ENCODE assay signal across 18 cellular contexts in the genomic region with DNA sequence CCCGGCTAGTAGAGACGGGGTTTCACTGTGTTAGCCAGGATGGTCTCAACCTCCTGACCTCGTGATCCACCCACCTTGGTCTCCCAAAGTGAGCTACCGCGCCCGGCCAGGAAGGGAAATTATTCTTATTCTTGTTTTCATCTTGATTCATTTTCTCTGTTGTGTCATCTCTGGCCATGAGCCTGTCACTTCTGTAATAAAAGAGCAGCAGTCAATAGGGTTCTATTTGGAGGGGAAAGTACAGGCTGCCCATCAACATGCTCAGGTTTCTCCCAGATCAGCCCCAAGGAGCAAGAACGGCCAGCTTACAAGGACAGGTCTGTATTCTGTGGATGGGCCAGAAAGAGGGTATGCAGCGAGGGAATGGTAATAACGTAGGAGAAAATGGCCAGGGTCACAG.
DNase-seq lines count a peak whose midpoint lies in the region; ATAC-seq and TF ChIP-seq lines count a peak whose summit lies in the region.
"Had no signal": no experiment of that assay in that cellular context is flagged by ENCODE, and none has a peak within 500 bp of the region (broad histone marks: within the 10 kb centered on the region; RNA-seq: fewer than 3 reads in every experiment).

No MANE protein-coding gene starts in this region.

- H3K4me1 ChIP-seq in OCI-LY3 (ENCODE audit: low read length) (peaks cover 59% of the 10 kb centered on the region), foreskin keratinocyte (no peaks in the 10 kb centered on the region), Caco-2 (peaks cover 20% of the 10 kb centered on the region)
- no peaks in the 10 kb centered on the region for H3K4me1 ChIP-seq in CD8-positive, alpha-beta memory T cell (ENCODE audit: insufficient read depth, low read length)

- TF ChIP-seq CTCF in GM10266 (IDR thresholded peaks at IDR 0.05; ENCODE audit: control insufficient read depth, insufficient read depth, low read depth, missing control alignments) (no peak), GM20000 (IDR thresholded peaks at IDR 0.05; ENCODE audit: extremely low read depth, missing control alignments) (no peak), OCI-LY3 (IDR thresholded peaks at IDR 0.05; ENCODE audit: low read depth, low read length) (no peak), foreskin keratinocyte (conservative IDR thresholded peaks at IDR 0.05) (no peak), Caco-2 (IDR thresholded peaks at IDR 0.05; ENCODE audit: insufficient read depth in 1 of 2, low read depth in 1 of 2, low read length in 1 of 2, severe bottlenecking in 1 of 2, unreplicated experiment in 1 of 2) (no peak)

- H3K27ac ChIP-seq in OCI-LY3 (ENCODE audit: low read length) (no peak overlapping the region), foreskin keratinocyte (no peak overlapping the region)
- H3K27ac ChIP-seq in CD8-positive, alpha-beta memory T cell (ENCODE audit: low read depth, low read length), result no peak overlapping the region
- H3K27ac ChIP-seq: BLaER1 treated with 17β-estradiol and CSF1 and Interleukin-3, amounts not matched to agents 10 nM and 100 nM; GM23248; KMS-11 had no signal

- no peaks in the 10 kb centered on the region for H3K9me3 Mint-ChIP-seq in stimulated activated effector memory CD8-positive, alpha-beta T cell treated with anti-CD3 and anti-CD28 coated beads, Interleukin-12 subunit alpha, Interleukin-12 subunit beta, amount 100 ng/mL, for 72 hours
- no peaks in the 10 kb centered on the region for H3K9me3 Mint-ChIP-seq in Caco-2 (ENCODE audit: unreplicated experiment)
- H3K9me3 Mint-ChIP-seq in CD8-positive, alpha-beta memory T cell, result peaks cover 0 to 2% (median 0%) of the 10 kb centered on the region in 5 donors
- H3K9me3 Mint-ChIP-seq: CD4-positive, CD25-positive, alpha-beta regulatory T cell had no signal

- no peaks in the 10 kb centered on the region for H3K79me2 ChIP-seq in OCI-LY3 (ENCODE audit: low read length)

- peak overlapping the region; percentile 81 for H3K4me2 ChIP-seq in OCI-LY3 (ENCODE audit: low read length)
- H3K4me2 ChIP-seq: BLaER1 treated with 17β-estradiol and CSF1 and Interleukin-3, amounts not matched to agents 10 nM and 100 nM; KMS-11 had no signal

- H4K20me1 ChIP-seq in OCI-LY3 (ENCODE audit: insufficient read depth, low read length), result no peaks in the 10 kb centered on the region
- H4K20me1 ChIP-seq: BLaER1 treated with 17β-estradiol and CSF1 and Interleukin-3, amounts not matched to agents 10 nM and 100 nM had no signal

- H3K27me3 Mint-ChIP-seq in Caco-2 (ENCODE audit: insufficient read depth, unreplicated experiment), result peaks cover 13% of the 10 kb centered on the region
- H3K27me3 Mint-ChIP-seq in CD8-positive, alpha-beta memory T cell, result peaks cover 31 to 50% of the 10 kb centered on the region in 2 donors

- peak overlapping the region; percentile 62 for H3K4me3 ChIP-seq in OCI-LY3 (ENCODE audit: low read length)
- H3K4me3 ChIP-seq in Caco-2 (ENCODE audit: low read depth, low read length), result no peak overlapping the region
- no peak overlapping the region for H3K4me3 ChIP-seq in CD8-positive, alpha-beta memory T cell (ENCODE audit: low read length)
- H3K4me3 ChIP-seq: BLaER1 treated with 17β-estradiol and CSF1 and Interleukin-3, amounts not matched to agents 10 nM and 100 nM; GM23248 had no signal

- no peak overlapping the region for H3K27ac Mint-ChIP-seq in stimulated activated effector memory CD8-positive, alpha-beta T cell treated with anti-CD3 and anti-CD28 coated beads, Interleukin-12 subunit alpha, Interleukin-12 subunit beta, amount 100 ng/mL, for 72 hours
- H3K27ac Mint-ChIP-seq in Caco-2 (ENCODE audit: unreplicated experiment), result no peak overlapping the region
- no peak overlapping the region for H3K27ac Mint-ChIP-seq in CD8-positive, alpha-beta memory T cell
- H3K27ac Mint-ChIP-seq: CD4-positive, CD25-positive, alpha-beta regulatory T cell had no signal

- H2AFZ ChIP-seq in OCI-LY3 (ENCODE audit: low read depth, low read length), result peak overlapping the region; percentile 8; the same call in 1 of the 2 replicates
- H2AFZ ChIP-seq: GM23248 had no signal

- peaks cover 6% of the 10 kb centered on the region for H3K4me1 Mint-ChIP-seq in stimulated activated effector memory CD8-positive, alpha-beta T cell treated with anti-CD3 and anti-CD28 coated beads, Interleukin-12 subunit alpha, Interleukin-12 subunit beta, amount 100 ng/mL, for 72 hours
- H3K4me1 Mint-ChIP-seq in Caco-2 (ENCODE audit: low read depth, unreplicated experiment), result peaks cover 28% of the 10 kb centered on the region
- H3K4me1 Mint-ChIP-seq in CD8-positive, alpha-beta memory T cell, result no peaks in the 10 kb centered on the region

- H3K27me3 ChIP-seq in OCI-LY3 (ENCODE audit: low read depth, low read length) (peaks cover 26% of the 10 kb centered on the region), foreskin keratinocyte (peaks cover 17% of the 10 kb centered on the region), Caco-2 (replicated peaks; ENCODE audit: control insufficient read depth, insufficient read depth, low read length) (0 out of 2 replicates have a peak, but pooled peaks cover 1% of the 10 kb centered on the region)
- peaks cover 6% of the 10 kb centered on the region for H3K27me3 ChIP-seq in CD8-positive, alpha-beta memory T cell (ENCODE audit: insufficient read depth, low read length, poor library complexity, severe bottlenecking)
- H3K27me3 ChIP-seq: BLaER1 treated with 17β-estradiol and CSF1 and Interleukin-3, amounts not matched to agents 10 nM and 100 nM had no signal

- H3K9me3 ChIP-seq in OCI-LY3 (ENCODE audit: insufficient read depth, low read length), result no peaks in the 10 kb centered on the region
- no peaks in the 10 kb centered on the region for H3K9me3 ChIP-seq in Caco-2
- no peaks in the 10 kb centered on the region for H3K9me3 ChIP-seq in CD8-positive, alpha-beta memory T cell (ENCODE audit: low read length)
- H3K9me3 ChIP-seq: BLaER1 treated with 17β-estradiol and CSF1 and Interleukin-3, amounts not matched to agents 10 nM and 100 nM had no signal

- CTCF ChIA-PET in Caco-2 (lab: Charles Lee), result interaction anchor here (0.6 to 1.6 kb wide), 3 partner anchors 138 to 821 kb away, joined by 5 to 7 read pairs (median 6); no protein-coding TSS in a partner anchor
- CTCF ChIA-PET in CD8-positive, alpha-beta memory T cell (lab: Charles Lee), result interaction anchor here (0.8 kb wide), 1 partner anchor 156 kb away, joined by 3 read pairs; no protein-coding TSS in a partner anchor

- H3K36me3 Mint-ChIP-seq in stimulated activated effector memory CD8-positive, alpha-beta T cell treated with anti-CD3 and anti-CD28 coated beads, Interleukin-12 subunit alpha, Interleukin-12 subunit beta, amount 100 ng/mL, for 72 hours, result no peaks in the 10 kb centered on the region
- no peaks in the 10 kb centered on the region for H3K36me3 Mint-ChIP-seq in Caco-2 (ENCODE audit: insufficient read depth, unreplicated experiment)
- H3K36me3 Mint-ChIP-seq in CD8-positive, alpha-beta memory T cell, result no peaks in the 10 kb centered on the region
- H3K36me3 Mint-ChIP-seq: CD4-positive, CD25-positive, alpha-beta regulatory T cell had no signal

- H3K9ac ChIP-seq in OCI-LY3 (ENCODE audit: low read length), result no peak overlapping the region
- H3K9ac ChIP-seq: BLaER1 treated with 17β-estradiol and CSF1 and Interleukin-3, amounts not matched to agents 10 nM and 100 nM; GM23248; KMS-11 had no signal

- no peak overlapping the region for H3K4me3 Mint-ChIP-seq in stimulated activated effector memory CD8-positive, alpha-beta T cell treated with anti-CD3 and anti-CD28 coated beads, Interleukin-12 subunit alpha, Interleukin-12 subunit beta, amount 100 ng/mL, for 72 hours
- no peak overlapping the region for H3K4me3 Mint-ChIP-seq in Caco-2 (ENCODE audit: unreplicated experiment)
- H3K4me3 Mint-ChIP-seq in CD8-positive, alpha-beta memory T cell, result peak overlapping the region in 1 of 7 donors; percentile 49
- H3K4me3 Mint-ChIP-seq: CD4-positive, CD25-positive, alpha-beta regulatory T cell had no signal

- peak; percentile 62 for ATAC-seq in stimulated activated effector memory CD8-positive, alpha-beta T cell treated with anti-CD3 and anti-CD28 coated beads, Interleukin-12 subunit alpha, Interleukin-12 subunit beta, amount 100 ng/mL, for 72 hours
- ATAC-seq in foreskin keratinocyte, result no peak
- no peak for ATAC-seq in HG03439 (IDR thresholded peaks at IDR 0.05; ENCODE audit: unreplicated experiment)
- ATAC-seq: HCT116, HepG2 had no signal

- POLR2A ChIA-PET in Caco-2 (lab: Charles Lee), result no interaction called here
- POLR2A ChIA-PET in CD8-positive, alpha-beta memory T cell (lab: Charles Lee), result no interaction called here

- H3K36me3 ChIP-seq in OCI-LY3 (replicated peaks; ENCODE audit: low read depth, low read length), result no peaks in the 10 kb centered on the region
- H3K36me3 ChIP-seq in Caco-2 (ENCODE audit: control insufficient read depth, insufficient read depth, low read length), result no peaks in the 10 kb centered on the region
- H3K36me3 ChIP-seq in CD8-positive, alpha-beta memory T cell (ENCODE audit: insufficient read depth, low read length), result no peaks in the 10 kb centered on the region
- H3K36me3 ChIP-seq: BLaER1 treated with 17β-estradiol and CSF1 and Interleukin-3, amounts not matched to agents 10 nM and 100 nM had no signal

- BruUV-seq in Caco-2 (replicated peaks; lab: Mats Ljungman, UMichigan), result no TSS peak

- DNase-seq in GM10266 (ENCODE audit: extremely low spot score) (peak; percentile 39), GM20000 (ENCODE audit: low spot score) (peak; percentile 43), foreskin keratinocyte (no peak), Caco-2 (no peak)
- DNase-seq in stimulated activated effector memory CD8-positive, alpha-beta T cell treated with anti-CD3 and anti-CD28 coated beads, Interleukin-12 subunit alpha, Interleukin-12 subunit beta, amount 100 ng/mL, for 72 hours (ENCODE audit: low spot score in 2 of 2), result no peak
- DNase-seq in CD8-positive, alpha-beta memory T cell, result no peak
- DNase-seq: ACHN; CD4-positive, CD25-positive, alpha-beta regulatory T cell; DMS153; DMS79 treated with DMSO at 0.1 percent for 48 hours; EL; GM23248 had no signal

- intact Hi-C loops in Caco-2 (cut with micrococcal nuclease; ENCODE audit: unreplicated experiment), result no loop called here

Comparison
In these comparisons a context has a peak if more than half of its experiments do, and no peak if none do; other contexts are left out.
1. DNase-seq: peak in GM10266 (single experiment) and GM20000 (single experiment); none in stimulated activated effector memory CD8-positive, alpha-beta T cell treated with anti-CD3 and anti-CD28 coated beads, Interleukin-12 subunit alpha, Interleukin-12 subunit beta, amount 100 ng/mL, for 72 hours (0 of 2), foreskin keratinocyte (0 of 2), Caco-2 (0 of 2) and CD8-positive, alpha-beta memory T cell (0 of 5).